14 cellular contexts compared by ENCODE assay signal in the genomic region with DNA sequence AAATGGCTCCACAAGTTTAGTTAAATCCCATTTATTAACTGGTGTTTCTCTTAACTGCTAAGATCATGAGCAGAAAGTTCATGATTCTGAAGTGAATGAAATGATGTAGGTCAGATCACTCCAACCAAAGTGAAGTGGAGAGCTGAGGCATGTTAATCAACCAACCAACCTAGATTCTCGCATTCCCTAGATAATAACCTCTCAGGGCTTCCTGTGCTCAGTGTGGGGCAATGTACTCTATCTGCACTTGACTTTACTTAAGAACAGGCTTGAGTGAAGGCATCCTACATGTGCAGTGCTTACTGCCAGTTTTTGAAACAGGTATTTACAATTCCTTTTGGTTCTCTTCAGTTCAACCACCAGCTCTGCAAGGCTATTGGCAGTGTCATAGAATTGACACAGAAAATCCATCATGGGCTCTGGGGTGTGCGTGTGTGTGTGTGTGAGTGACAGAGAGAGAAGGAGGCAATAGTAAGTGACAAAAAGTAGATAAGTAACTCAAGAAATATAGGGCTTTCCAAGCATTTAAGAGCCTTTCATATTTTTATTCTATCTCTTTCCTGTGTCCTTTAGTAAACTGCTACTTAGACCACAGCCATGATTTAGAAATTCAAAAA. TPM values are rescaled to one million over a fixed set of nuclear protein-coding genes. Genes with fewer than 3 reads are reported as not detected.
DNase-seq lines count a peak whose midpoint lies in the region; TF ChIP-seq lines count a peak whose summit lies in the region.
"Had no signal": no experiment of that assay in that cellular context is flagged by ENCODE, and none has a peak within 500 bp of the region (broad histone marks: within the 10 kb centered on the region; RNA-seq: fewer than 3 reads in every experiment).

No MANE protein-coding gene starts in this region.

- DNase-seq in DMS53 (lab: John Stamatoyannopoulos, UW) (peak; percentile 26), DMS53 treated with DMSO at 0.1 percent for 48 hours (lab: John Stamatoyannopoulos, UW; ENCODE audit: unreplicated experiment) (no peak), M059J (ENCODE audit: low read depth) (peak; percentile 38), brain microvascular endothelial cell (peak; percentile 37), renal cortical epithelial cell (ENCODE audit: low read depth) (peak; percentile 41), NOMO-1 (lab: John Stamatoyannopoulos, UW; ENCODE audit: unreplicated experiment in 2 of 2) (no peak), HuH-7.5 (ENCODE audit: low spot score) (no peak), NCI-H446 (lab: John Stamatoyannopoulos, UW) (no peak)
- DNase-seq: Caco-2, endodermal cell, NCI-H2171 treated with DMSO at 0.1 percent for 48 hours, Peyer's patch had no signal

- no peak for TF ChIP-seq CTCF in brain microvascular endothelial cell (IDR thresholded peaks at IDR 0.05; ENCODE audit: low read depth, low read length, missing control alignments)

- no peaks in the 10 kb centered on the region for H3K36me3 ChIP-seq in brain microvascular endothelial cell (replicated peaks)
- H3K36me3 ChIP-seq: Peyer's patch, thoracic aorta had no signal

- peak overlapping the region; percentile 12 for H3K27ac ChIP-seq in brain microvascular endothelial cell
- H3K27ac ChIP-seq: 22Rv1, Peyer's patch, thoracic aorta had no signal

- H3K4me3 ChIP-seq in brain microvascular endothelial cell (ENCODE audit: low read depth, low read length), result no peak overlapping the region
- H3K4me3 ChIP-seq: Peyer's patch, thoracic aorta had no signal

- no peaks in the 10 kb centered on the region for H3K27me3 ChIP-seq in brain microvascular endothelial cell (replicated peaks)
- H3K27me3 ChIP-seq: Peyer's patch had no signal

- in situ Hi-C loops in brain microvascular endothelial cell (cut with HindIII; ENCODE audit: low pct_ligation_motif_present, low sequenced_read_pairs), result no loop called here

RNA-seq across cellular contexts. Expression of gene DOCK10, which starts 28.7 kb away (rescaled TPM):
- 25.3 and 34.5 TPM in 2 replicates for total RNA-seq in M059J (2014; rRNA removed; shearing (Covaris generic))
- total RNA-seq in renal cortical epithelial cell, result 1.7 and 2.5 TPM in 2 replicates
- total RNA-seq: Caco-2 had no signal

Comparison
In these comparisons a context has a peak if more than half of its experiments do, and no peak if none do; other contexts are left out.
1. DNase-seq: peak in DMS53 (single experiment), M059J (single experiment), brain microvascular endothelial cell (single experiment) and renal cortical epithelial cell (single experiment); none in DMS53 treated with DMSO at 0.1 percent for 48 hours (single experiment), NOMO-1 (0 of 2), HuH-7.5 (single experiment) and NCI-H446 (0 of 2).